ENCODE assay signal across 30 cellular contexts in the genomic region with DNA sequence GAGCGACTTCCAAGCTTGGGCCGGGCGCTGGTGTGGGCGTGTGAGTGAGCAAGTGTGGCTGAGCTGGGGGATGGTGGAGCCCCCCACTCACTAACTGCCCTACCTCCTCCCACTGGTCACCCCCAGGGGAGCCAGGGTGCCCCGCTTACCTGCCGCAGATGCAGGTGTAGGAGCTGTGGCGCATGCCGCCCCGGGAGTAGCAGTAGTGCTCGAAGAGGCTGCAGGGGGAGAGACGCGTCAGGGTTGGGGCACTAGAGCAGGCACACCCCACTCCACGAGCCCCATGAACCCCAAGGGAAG. TPM values are rescaled to one million over a fixed set of nuclear protein-coding genes. Genes with fewer than 3 reads are reported as not detected.
DNase-seq lines count a peak whose midpoint lies in the region; ATAC-seq, FAIRE-seq and TF ChIP-seq lines count a peak whose summit lies in the region.
"Had no signal": no experiment of that assay in that cellular context is flagged by ENCODE, and none has a peak within 500 bp of the region (broad histone marks: within the 10 kb centered on the region; RNA-seq: fewer than 3 reads in every experiment).

No MANE protein-coding gene starts in this region.

- no peak for FAIRE-seq in kidney (lab: Jason Lieb, UNC)
- FAIRE-seq: A204.1, GM12878, GM12892, GM18507, GM19239 had no signal

- H3K27me3 ChIP-seq in heart right ventricle (no peaks in the 10 kb centered on the region), right cardiac atrium (ENCODE audit: control insufficient read depth, insufficient read depth) (no peaks in the 10 kb centered on the region), left ventricle myocardium inferior (ENCODE audit: low read depth) (no peaks in the 10 kb centered on the region), osteoblast (ENCODE audit: insufficient read depth, low read length) (no peaks in the 10 kb centered on the region)
- H3K27me3 ChIP-seq: BE2C, BLaER1 had no signal

- no peak for ATAC-seq in Right ventricle myocardium superior (ENCODE audit: poor library complexity)
- ATAC-seq in heart right ventricle = no peak
- no peak for ATAC-seq in right cardiac atrium
- no peak for ATAC-seq in GM18858 (IDR thresholded peaks at IDR 0.05; ENCODE audit: unreplicated experiment)
- ATAC-seq: GM12878 had no signal

- H4K20me1 ChIP-seq in osteoblast (ENCODE audit: insufficient read depth, low read length) = peaks cover 15% of the 10 kb centered on the region

- TF ChIP-seq CTCF in heart right ventricle (IDR thresholded peaks at IDR 0.05) (no peak), left ventricle myocardium inferior (IDR thresholded peaks at IDR 0.05; ENCODE audit: borderline replicate concordance) (no peak), kidney (IDR thresholded peaks at IDR 0.05; ENCODE audit: borderline replicate concordance, extremely low read depth, insufficient read depth) (no peak), osteoblast (IDR thresholded peaks at IDR 0.05; ENCODE audit: extremely low read depth, low read depth, low read length) (no peak), HFFc6 (IDR thresholded peaks at IDR 0.05) (no peak)

- no peaks in the 10 kb centered on the region for H3K9me3 ChIP-seq in heart right ventricle
- H3K9me3 ChIP-seq in right cardiac atrium (ENCODE audit: control insufficient read depth, low read length) = no peaks in the 10 kb centered on the region
- no peaks in the 10 kb centered on the region for H3K9me3 ChIP-seq in left ventricle myocardium inferior (replicated peaks)
- H3K9me3 ChIP-seq in kidney (ENCODE audit: control insufficient read depth in 1 of 2, low read length in 2 of 2) = no peaks in the 10 kb centered on the region
- no peaks in the 10 kb centered on the region for H3K9me3 ChIP-seq in osteoblast (ENCODE audit: low read depth, low read length)
- H3K9me3 ChIP-seq: BE2C, BLaER1 had no signal

- no peaks in the 10 kb centered on the region for H3K79me2 ChIP-seq in osteoblast (ENCODE audit: insufficient read depth, low read length)

- no peak overlapping the region for H3K4me2 ChIP-seq in osteoblast (ENCODE audit: insufficient read depth, low read length)
- H3K4me2 ChIP-seq: BLaER1 had no signal

- no peaks in the 10 kb centered on the region for H3K4me1 Mint-ChIP-seq in HFFc6 (ENCODE audit: low read depth)

- no peak overlapping the region for H3K27ac ChIP-seq in heart right ventricle
- no peak overlapping the region for H3K27ac ChIP-seq in right cardiac atrium (ENCODE audit: low read length)
- no peak overlapping the region for H3K27ac ChIP-seq in left ventricle myocardium inferior (replicated peaks)
- no peak overlapping the region for H3K27ac ChIP-seq in kidney (ENCODE audit: low read depth in 2 of 2, low read length in 2 of 2)
- H3K27ac ChIP-seq in osteoblast (ENCODE audit: low read depth, low read length) = no peak overlapping the region

- DNase-seq in Right ventricle myocardium superior (peak; percentile 24), heart right ventricle (no peak), right cardiac atrium (peak in 2 of 3 donors; percentile 30 to 60), left ventricle myocardium inferior (no peak), kidney (peak; percentile 66), osteoblast (ENCODE audit: insufficient read length, low spot score, missing footprints) (peak; percentile 58), HFFc6 (no peak)
- DNase-seq: 8988T; ACHN; BE2C; C1 segment of cervical spinal cord; CD4-positive, CD25-positive, alpha-beta regulatory T cell; COR-L47; DMS 273 treated with DMSO at 0.1 percent for 48 hours; DMS153; DMS53; DMS79; DND-41; EL; GDM1 had no signal

- no peak overlapping the region for H2AFZ ChIP-seq in osteoblast (ENCODE audit: low read length)

- H3K4me3 ChIP-seq in heart right ventricle (no peak overlapping the region), right cardiac atrium (ENCODE audit: low read length) (no peak overlapping the region), left ventricle myocardium inferior (no peak overlapping the region), kidney (ENCODE audit: low read length in 2 of 2) (no peak overlapping the region), osteoblast (ENCODE audit: insufficient read depth, low read length) (no peak overlapping the region)
- H3K4me3 ChIP-seq: BLaER1, GM12878 had no signal

- H3K4me3 Mint-ChIP-seq in HFFc6 = no peak overlapping the region
- H3K4me3 Mint-ChIP-seq: CD14-positive monocyte; CD4-positive, alpha-beta memory T cell; CD4-positive, CD25-positive, alpha-beta regulatory T cell; CD8-positive, alpha-beta memory T cell had no signal

- no peak overlapping the region for H3K27ac Mint-ChIP-seq in HFFc6
- H3K27ac Mint-ChIP-seq: CD14-positive monocyte; CD4-positive, CD25-positive, alpha-beta regulatory T cell; CD8-positive, alpha-beta memory T cell had no signal

- H3K36me3 Mint-ChIP-seq in HFFc6 (ENCODE audit: low read depth) = no peaks in the 10 kb centered on the region
- H3K36me3 Mint-ChIP-seq: CD4-positive, CD25-positive, alpha-beta regulatory T cell had no signal

- H3K36me3 ChIP-seq in heart right ventricle (peaks cover 0 to 20% (median 0%) of the 10 kb centered on the region in 9 donors), left ventricle myocardium inferior (peaks cover 10% of the 10 kb centered on the region), kidney (ENCODE audit: control insufficient read depth in 1 of 2, insufficient read depth in 2 of 2, low read length in 2 of 2) (peaks cover 0 to 18% of the 10 kb centered on the region in 2 donors), osteoblast (ENCODE audit: insufficient read depth, low read length) (no peaks in the 10 kb centered on the region)
- H3K36me3 ChIP-seq: BLaER1 had no signal

- H3K9me3 Mint-ChIP-seq in HFFc6 = no peaks in the 10 kb centered on the region
- H3K9me3 Mint-ChIP-seq: CD4-positive, alpha-beta memory T cell; CD4-positive, CD25-positive, alpha-beta regulatory T cell; CD8-positive, alpha-beta memory T cell had no signal

- no peaks in the 10 kb centered on the region; the same call in 1 of the 2 replicates for H3K27me3 Mint-ChIP-seq in HFFc6 (ENCODE audit: insufficient read depth)
- H3K27me3 Mint-ChIP-seq: CD4-positive, alpha-beta memory T cell; CD4-positive, CD25-positive, alpha-beta regulatory T cell; CD8-positive, alpha-beta memory T cell had no signal

- H3K4me1 ChIP-seq in heart right ventricle = peaks cover 0 to 8% (median 0%) of the 10 kb centered on the region in 9 donors
- H3K4me1 ChIP-seq in right cardiac atrium (ENCODE audit: control insufficient read depth, insufficient read depth, low read length) = no peaks in the 10 kb centered on the region
- peaks cover 5% of the 10 kb centered on the region for H3K4me1 ChIP-seq in left ventricle myocardium inferior
- no peaks in the 10 kb centered on the region for H3K4me1 ChIP-seq in kidney (ENCODE audit: control insufficient read depth in 1 of 2, insufficient read depth in 1 of 2, low read depth in 1 of 2, low read length in 2 of 2)
- H3K4me1 ChIP-seq in osteoblast (ENCODE audit: insufficient read depth, low read length) = peaks cover 6% of the 10 kb centered on the region

- intact Hi-C loops in Right ventricle myocardium superior (cut with DNase I) = no loop called here
- intact Hi-C loops in heart right ventricle (cut with DNase I) = no loop called here
- intact Hi-C loops in right cardiac atrium (cut with DNase I) = no loop called here
- intact Hi-C loops in left ventricle myocardium inferior (cut with micrococcal nuclease) = no loop called here
- intact Hi-C loops in kidney (cut with DNase I) = loop anchor here (10.0 kb wide), 1 partner anchor 361 kb away; no protein-coding TSS in a partner anchor

- no peak overlapping the region for H3K9ac ChIP-seq in kidney (ENCODE audit: low read length in 2 of 2)
- H3K9ac ChIP-seq: BLaER1 had no signal

- WGBS in heart right ventricle, 2 donors = 95 to 96% methylated on average over 13 of the region's 13 CpGs
- 97% methylated on average over 13 of the region's 13 CpGs for WGBS in right cardiac atrium

RNA-seq across cellular contexts. Expression of a gene that starts 39.9 kb away (rescaled TPM):
- total RNA-seq in Right ventricle myocardium superior (16.1 TPM), heart right ventricle (10 to 100 TPM; 10.4 to 19.4 (median 13.4) TPM), right cardiac atrium (10 to 100 TPM; 13.1 to 18.3 (median 15.7) TPM), left ventricle myocardium inferior (13.0 TPM), kidney (22.4 TPM), osteoblast (31.5 and 35.5 TPM in 2 replicates)
- polyA plus RNA-seq in heart right ventricle (10 to 100 TPM; 15.0 to 22.2 TPM), right cardiac atrium (12.7 TPM), kidney (ENCODE audit: insufficient read depth, low read depth, low replicate concordance) (13.0 TPM)
- total RNA-seq in HFFc6 (2021; fragmentation: NEBNext Ultra II Directional; extraction: Animal tissue kit (Norgen Biotek cat#: 25700)) = 10 to 100 TPM; 10.0 to 11.2 (median 10.4) TPM

Comparison
In these comparisons a context has a peak if more than half of its experiments do, and no peak if none do; other contexts are left out.
1. DNase-seq: peak in Right ventricle myocardium superior (single experiment), right cardiac atrium (2 of 3), kidney (single experiment) and osteoblast (single experiment); none in heart right ventricle (0 of 2), left ventricle myocardium inferior (single experiment) and HFFc6 (single experiment).